Comparison of ENCODE assay signal across 1 cellular context in genomic region chr6:105691971-105692370, GRCh38.
TF ChIP-seq lines count a peak whose summit lies in the region.

No MANE protein-coding gene starts in this region.

TF ChIP-seq in GM23338, 12 proteins besides CTCF, POLR2A, EP300 and RAD21 (continued from another document):
- TF ChIP-seq, protein P1, sequence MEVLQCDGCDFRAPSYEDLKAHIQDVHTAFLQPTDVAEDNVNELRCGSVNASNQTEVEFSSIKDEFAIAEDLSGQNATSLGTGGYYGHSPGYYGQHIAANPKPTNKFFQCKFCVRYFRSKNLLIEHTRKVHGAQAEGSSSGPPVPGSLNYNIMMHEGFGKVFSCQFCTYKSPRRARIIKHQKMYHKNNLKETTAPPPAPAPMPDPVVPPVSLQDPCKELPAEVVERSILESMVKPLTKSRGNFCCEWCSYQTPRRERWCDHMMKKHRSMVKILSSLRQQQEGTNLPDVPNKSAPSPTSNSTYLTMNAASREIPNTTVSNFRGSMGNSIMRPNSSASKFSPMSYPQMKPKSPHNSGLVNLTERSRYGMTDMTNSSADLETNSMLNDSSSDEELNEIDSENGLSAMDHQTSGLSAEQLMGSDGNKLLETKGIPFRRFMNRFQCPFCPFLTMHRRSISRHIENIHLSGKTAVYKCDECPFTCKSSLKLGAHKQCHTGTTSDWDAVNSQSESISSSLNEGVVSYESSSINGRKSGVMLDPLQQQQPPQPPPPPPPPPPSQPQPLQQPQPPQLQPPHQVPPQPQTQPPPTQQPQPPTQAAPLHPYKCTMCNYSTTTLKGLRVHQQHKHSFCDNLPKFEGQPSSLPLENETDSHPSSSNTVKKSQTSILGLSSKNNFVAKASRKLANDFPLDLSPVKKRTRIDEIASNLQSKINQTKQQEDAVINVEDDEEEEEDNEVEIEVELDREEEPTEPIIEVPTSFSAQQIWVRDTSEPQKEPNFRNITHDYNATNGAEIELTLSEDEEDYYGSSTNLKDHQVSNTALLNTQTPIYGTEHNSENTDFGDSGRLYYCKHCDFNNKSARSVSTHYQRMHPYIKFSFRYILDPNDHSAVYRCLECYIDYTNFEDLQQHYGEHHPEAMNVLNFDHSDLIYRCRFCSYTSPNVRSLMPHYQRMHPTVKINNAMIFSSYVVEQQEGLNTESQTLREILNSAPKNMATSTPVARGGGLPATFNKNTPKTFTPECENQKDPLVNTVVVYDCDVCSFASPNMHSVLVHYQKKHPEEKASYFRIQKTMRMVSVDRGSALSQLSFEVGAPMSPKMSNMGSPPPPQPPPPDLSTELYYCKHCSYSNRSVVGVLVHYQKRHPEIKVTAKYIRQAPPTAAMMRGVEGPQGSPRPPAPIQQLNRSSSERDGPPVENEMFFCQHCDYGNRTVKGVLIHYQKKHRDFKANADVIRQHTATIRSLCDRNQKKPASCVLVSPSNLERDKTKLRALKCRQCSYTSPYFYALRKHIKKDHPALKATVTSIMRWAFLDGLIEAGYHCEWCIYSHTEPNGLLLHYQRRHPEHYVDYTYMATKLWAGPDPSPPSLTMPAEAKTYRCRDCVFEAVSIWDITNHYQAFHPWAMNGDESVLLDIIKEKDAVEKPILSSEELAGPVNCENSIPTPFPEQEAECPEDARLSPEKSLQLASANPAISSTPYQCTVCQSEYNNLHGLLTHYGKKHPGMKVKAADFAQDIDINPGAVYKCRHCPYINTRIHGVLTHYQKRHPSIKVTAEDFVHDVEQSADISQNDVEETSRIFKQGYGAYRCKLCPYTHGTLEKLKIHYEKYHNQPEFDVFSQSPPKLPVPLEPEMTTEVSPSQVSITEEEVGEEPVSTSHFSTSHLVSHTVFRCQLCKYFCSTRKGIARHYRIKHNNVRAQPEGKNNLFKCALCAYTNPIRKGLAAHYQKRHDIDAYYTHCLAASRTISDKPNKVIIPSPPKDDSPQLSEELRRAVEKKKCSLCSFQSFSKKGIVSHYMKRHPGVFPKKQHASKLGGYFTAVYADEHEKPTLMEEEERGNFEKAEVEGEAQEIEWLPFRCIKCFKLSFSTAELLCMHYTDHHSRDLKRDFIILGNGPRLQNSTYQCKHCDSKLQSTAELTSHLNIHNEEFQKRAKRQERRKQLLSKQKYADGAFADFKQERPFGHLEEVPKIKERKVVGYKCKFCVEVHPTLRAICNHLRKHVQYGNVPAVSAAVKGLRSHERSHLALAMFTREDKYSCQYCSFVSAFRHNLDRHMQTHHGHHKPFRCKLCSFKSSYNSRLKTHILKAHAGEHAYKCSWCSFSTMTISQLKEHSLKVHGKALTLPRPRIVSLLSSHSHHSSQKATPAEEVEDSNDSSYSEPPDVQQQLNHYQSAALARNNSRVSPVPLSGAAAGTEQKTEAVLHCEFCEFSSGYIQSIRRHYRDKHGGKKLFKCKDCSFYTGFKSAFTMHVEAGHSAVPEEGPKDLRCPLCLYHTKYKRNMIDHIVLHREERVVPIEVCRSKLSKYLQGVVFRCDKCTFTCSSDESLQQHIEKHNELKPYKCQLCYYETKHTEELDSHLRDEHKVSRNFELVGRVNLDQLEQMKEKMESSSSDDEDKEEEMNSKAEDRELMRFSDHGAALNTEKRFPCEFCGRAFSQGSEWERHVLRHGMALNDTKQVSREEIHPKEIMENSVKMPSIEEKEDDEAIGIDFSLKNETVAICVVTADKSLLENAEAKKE (CRISPR knock-in tag; IDR thresholded peaks at IDR 0.05) = no peak
- TF ChIP-seq POLR2AphosphoS5 (IDR thresholded peaks at IDR 0.05; ENCODE audit: low read depth) = no peak
- TF ChIP-seq JUNB (IDR thresholded peaks at IDR 0.05; ENCODE audit: unreplicated experiment) = no peak
- TF ChIP-seq, protein P2, sequence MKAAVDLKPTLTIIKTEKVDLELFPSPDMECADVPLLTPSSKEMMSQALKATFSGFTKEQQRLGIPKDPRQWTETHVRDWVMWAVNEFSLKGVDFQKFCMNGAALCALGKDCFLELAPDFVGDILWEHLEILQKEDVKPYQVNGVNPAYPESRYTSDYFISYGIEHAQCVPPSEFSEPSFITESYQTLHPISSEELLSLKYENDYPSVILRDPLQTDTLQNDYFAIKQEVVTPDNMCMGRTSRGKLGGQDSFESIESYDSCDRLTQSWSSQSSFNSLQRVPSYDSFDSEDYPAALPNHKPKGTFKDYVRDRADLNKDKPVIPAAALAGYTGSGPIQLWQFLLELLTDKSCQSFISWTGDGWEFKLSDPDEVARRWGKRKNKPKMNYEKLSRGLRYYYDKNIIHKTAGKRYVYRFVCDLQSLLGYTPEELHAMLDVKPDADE (IDR thresholded peaks at IDR 0.05) = no peak
- TF ChIP-seq EZH2 (IDR thresholded peaks at IDR 0.05; ENCODE audit: low read depth, unreplicated experiment) = no peak
- TF ChIP-seq ZNF331 (CRISPR knock-in tag; IDR thresholded peaks at IDR 0.05; ENCODE audit: low read depth) = no peak
- no peak for TF ChIP-seq NANOG (IDR thresholded peaks at IDR 0.05; ENCODE audit: borderline replicate concordance)
- TF ChIP-seq CREB1 (CRISPR knock-in tag; IDR thresholded peaks at IDR 0.05; ENCODE audit: low read depth) = no peak
